8 cellular contexts compared by ENCODE assay signal in the genomic region with DNA sequence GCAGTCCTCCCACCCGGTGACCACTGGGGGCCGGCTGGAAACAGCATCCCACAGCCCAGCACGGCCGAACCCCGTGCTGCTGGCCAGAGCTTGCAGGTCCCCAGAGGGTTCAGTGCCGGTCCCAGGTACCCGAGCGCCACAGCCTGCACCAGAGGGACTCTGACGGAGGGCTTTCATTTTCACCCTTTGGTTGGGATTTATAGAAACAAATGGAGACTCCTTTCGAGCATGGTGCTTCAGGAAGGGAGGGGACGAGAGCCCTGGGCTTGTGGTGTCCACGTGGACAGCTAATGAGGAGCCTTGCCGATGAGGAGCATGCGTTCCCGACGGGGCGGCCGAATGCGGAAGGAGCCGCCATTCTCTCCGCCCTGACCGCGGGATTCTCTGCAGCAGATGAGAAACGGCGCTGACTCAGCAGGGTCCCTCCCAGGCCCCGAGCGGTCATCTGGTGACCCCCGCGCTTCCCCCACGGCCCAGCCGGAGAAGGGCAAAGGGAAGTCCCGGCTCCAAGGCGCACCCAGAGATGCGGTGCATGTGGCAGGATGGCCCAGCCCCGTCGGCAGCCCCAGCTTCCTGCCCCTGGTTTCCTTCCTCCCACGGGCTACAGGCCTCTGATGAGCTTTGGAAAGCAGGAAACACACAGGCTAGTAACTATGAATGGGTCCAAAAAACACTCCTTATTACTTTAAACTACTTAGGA. TPM values are rescaled to one million over a fixed set of nuclear protein-coding genes. Genes with fewer than 3 reads are reported as not detected.
DNase-seq lines count a peak whose midpoint lies in the region; ATAC-seq, FAIRE-seq and TF ChIP-seq lines count a peak whose summit lies in the region.

No MANE protein-coding gene starts in this region.

- TF ChIP-seq RAD21 in HepG2 (CRISPR knock-in tag; IDR thresholded peaks at IDR 0.05): no peak

- POLR2A ChIA-PET in HepG2 (lab: Yijun Ruan, JAX): no interaction called here

- no peaks in the 10 kb centered on the region for H3K9me3 Mint-ChIP-seq in T-helper 1 cell treated with Interleukin-12 subunit alpha and Interleukin-12 subunit beta and Interleukin-4 antibody, amounts not matched to agents 30 μg/mL and 1 μg/mL, for 36 hours

- H3K4me3 ChIP-seq in ascending aorta: peak overlapping the region in 1 of 2 donors; percentile 45
- H3K4me3 ChIP-seq in HepG2 (replicated peaks in 1 of 3; ENCODE audit: insufficient read depth in 1 of 3, low read depth in 2 of 3, low read length in 3 of 3): no peak overlapping the region

- ATAC-seq in HepG2: no peak
- ATAC-seq in HG02970 (IDR thresholded peaks at IDR 0.05; ENCODE audit: low FRiP score, unreplicated experiment): no peak
- no peak for ATAC-seq in HG03175 (IDR thresholded peaks at IDR 0.05; ENCODE audit: unreplicated experiment)

- TF ChIP-seq CTCF in ascending aorta (IDR thresholded peaks at IDR 0.05) (no peak), HepG2 (CRISPR knock-in tag; IDR thresholded peaks at IDR 0.05) (no peak)

- H3K27ac Mint-ChIP-seq in T-helper 1 cell treated with Interleukin-12 subunit alpha and Interleukin-12 subunit beta and Interleukin-4 antibody, amounts not matched to agents 30 μg/mL and 1 μg/mL, for 36 hours: peak overlapping the region; percentile 87

- no peak for FAIRE-seq in HepG2 (lab: Jason Lieb, UNC)

- intact Hi-C loops in ascending aorta (cut with DNase I) (no loop called here), HepG2 (cut with micrococcal nuclease; ENCODE audit: unreplicated experiment) (no loop called here)

- peaks cover 29% of the 10 kb centered on the region for H3K4me1 Mint-ChIP-seq in T-helper 1 cell treated with Interleukin-12 subunit alpha and Interleukin-12 subunit beta and Interleukin-4 antibody, amounts not matched to agents 30 μg/mL and 1 μg/mL, for 36 hours (ENCODE audit: low read depth)

- no peak for TF ChIP-seq POLR2A in HepG2 (IDR thresholded peaks at IDR 0.05; ENCODE audit: insufficient read depth in 1 of 2, low read depth in 2 of 2, low read length in 2 of 2)

- peak; percentile 67 for DNase-seq in GF-D8 (lab: John Stamatoyannopoulos, UW)
- peak; percentile 51 to 85 for DNase-seq in ascending aorta (ENCODE audit: low spot score in 2 of 2)
- DNase-seq in HepG2 (ENCODE audit: low spot score): no peak
- peak; percentile 21 for DNase-seq in stimulated activated CD8-positive, alpha-beta memory T cell treated with anti-CD3 and anti-CD28 coated beads, Interleukin-15, amount 100 ng/mL, for 1 hour (ENCODE audit: low read depth)
- no peak for DNase-seq in NCI-H1694 (lab: John Stamatoyannopoulos, UW)

- 94% methylated on average over 35 of the region's 37 CpGs for WGBS in HepG2 (ENCODE audit: low lambda C conversion rate)

- H3K9ac ChIP-seq in HepG2 (ENCODE audit: insufficient read depth, low read depth, low read length): no peak overlapping the region

- H3K4me2 ChIP-seq in HepG2 (ENCODE audit: low read depth, low read length): no peak overlapping the region

- no peaks in the 10 kb centered on the region for H3K27me3 Mint-ChIP-seq in T-helper 1 cell treated with Interleukin-12 subunit alpha and Interleukin-12 subunit beta and Interleukin-4 antibody, amounts not matched to agents 30 μg/mL and 1 μg/mL, for 36 hours (ENCODE audit: low read depth)

- H3K27ac ChIP-seq in ascending aorta (peak overlapping the region; percentile 64 to 67), HepG2 (ENCODE audit: extremely low read length, insufficient read depth, low read length) (no peak overlapping the region)

- no TSS peak for BruUV-seq in HepG2 (replicated peaks; lab: Mats Ljungman, UMichigan)

- H3K36me3 ChIP-seq in ascending aorta (peaks cover 29 to 47% of the 10 kb centered on the region in 2 donors), HepG2 (replicated peaks in 1 of 2; ENCODE audit: control insufficient read depth in 1 of 2, insufficient read depth in 2 of 2, low read length in 2 of 2) (peaks cover 16 to 66% of the 10 kb centered on the region in 2 experiments)

- peaks cover 21% of the 10 kb centered on the region for H3K36me3 Mint-ChIP-seq in T-helper 1 cell treated with Interleukin-12 subunit alpha and Interleukin-12 subunit beta and Interleukin-4 antibody, amounts not matched to agents 30 μg/mL and 1 μg/mL, for 36 hours (ENCODE audit: low read depth)

- TF ChIP-seq EP300 in HepG2 (IDR thresholded peaks at IDR 0.05; ENCODE audit: low read depth in 2 of 2, low read length in 2 of 2): no peak
- no peak for TF ChIP-seq EP300 in HepG2 (CRISPR knock-in tag; IDR thresholded peaks at IDR 0.05; ENCODE audit: borderline replicate concordance)

- CTCF ChIA-PET in HepG2 (lab: Yijun Ruan, JAX; ENCODE audit: low intra/inter-chr PET ratio, low total read pairs): no interaction called here

- H3K4me1 ChIP-seq in ascending aorta (peaks cover 0 to 6% of the 10 kb centered on the region in 2 donors), HepG2 (ENCODE audit: insufficient read depth, low read length) (no peaks in the 10 kb centered on the region)

- H3K27me3 ChIP-seq in ascending aorta (no peaks in the 10 kb centered on the region), HepG2 (ENCODE audit: control insufficient read depth in 1 of 2, insufficient read depth in 2 of 2, low read length in 2 of 2) (no peaks in the 10 kb centered on the region)

- H4K20me1 ChIP-seq in HepG2 (ENCODE audit: insufficient read depth, low read length): no peaks in the 10 kb centered on the region

- H2AFZ ChIP-seq in HepG2 (ENCODE audit: low read length): no peak overlapping the region

- H3K79me2 ChIP-seq in HepG2 (ENCODE audit: insufficient read depth, low read length): peaks cover 14% of the 10 kb centered on the region

- in situ Hi-C loops in HepG2 (cut with HindIII; ENCODE audit: extremely low pct_ligation_motif_present, low pct_unique_long_range_greater_than_20kb): no loop called here

- peak overlapping the region; percentile 84 for H3K4me3 Mint-ChIP-seq in T-helper 1 cell treated with Interleukin-12 subunit alpha and Interleukin-12 subunit beta and Interleukin-4 antibody, amounts not matched to agents 30 μg/mL and 1 μg/mL, for 36 hours

- no peaks in the 10 kb centered on the region for H3K9me3 ChIP-seq in ascending aorta
- H3K9me3 ChIP-seq in HepG2 (ENCODE audit: low read length): no peaks in the 10 kb centered on the region

RNA-seq across cellular contexts. Expression of a gene that starts 9.8 kb away (rescaled TPM):
- total RNA-seq in ascending aorta (261 TPM), HepG2 (2016; rRNA removed; fragmentation: Illumina TruSeq; extraction: Trizol) (23.0 and 55.8 TPM in 2 replicates)
- 18.5 and 23.3 TPM in 2 replicates for total RNA-seq in HepG2 (2016; cell fraction: cytosol; rRNA removed; fragmentation: Illumina TruSeq; extraction: Trizol; ENCODE audit: low read depth)
- 19.1 and 55.8 TPM in 2 replicates for total RNA-seq in HepG2 (2016; cell fraction: insoluble cytoplasmic fraction; rRNA removed; fragmentation: Illumina TruSeq; extraction: Trizol)
- 18.8 and 20.0 TPM in 2 replicates for total RNA-seq in HepG2 (2016; cell fraction: membrane; rRNA removed; fragmentation: Illumina TruSeq; extraction: Trizol)
- 52.6 and 64.0 TPM in 2 replicates for total RNA-seq in HepG2 (2016; cell fraction: nucleus; rRNA removed; fragmentation: Illumina TruSeq; extraction: Trizol)
- polyA plus RNA-seq in HepG2 (2011; rRNA removed): 23.4 and 33.6 TPM in 2 replicates
- polyA plus RNA-seq in HepG2 (2011; cell fraction: cytosol; rRNA removed): 20.1 and 34.6 TPM in 2 replicates
- polyA plus RNA-seq in HepG2 (2011; cell fraction: nucleus; rRNA removed): 63.4 and 88.4 TPM in 2 replicates
- 22.8 and 28.0 TPM in 2 replicates for polyA plus RNA-seq in HepG2 (2012)
- 5.7 and 7.1 TPM in 2 replicates for polyA plus RNA-seq in HepG2 (2016; cell fraction: cytosol; fragmentation: Illumina TruSeq; extraction: Trizol; ENCODE audit: low read depth)
- polyA plus RNA-seq in HepG2 (2016; cell fraction: insoluble cytoplasmic fraction; fragmentation: Illumina TruSeq; extraction: Trizol; ENCODE audit: low read depth): 19.7 and 23.4 TPM in 2 replicates
- 10.4 and 11.4 TPM in 2 replicates for polyA plus RNA-seq in HepG2 (2016; cell fraction: membrane; fragmentation: Illumina TruSeq; extraction: Trizol; ENCODE audit: low read depth)
- polyA plus RNA-seq in HepG2 (2016; cell fraction: nucleus; fragmentation: Illumina TruSeq; extraction: Trizol; ENCODE audit: insufficient read depth, low read depth): 123 and 129 TPM in 2 replicates
- 53.9 and 165 TPM in 2 replicates for polyA minus RNA-seq in HepG2 (2011; rRNA and poly(A)+ RNA removed; ENCODE audit: low replicate concordance)
- 62.7 and 77.3 TPM in 2 replicates for polyA minus RNA-seq in HepG2 (2011; cell fraction: cytosol; rRNA and poly(A)+ RNA removed)
- 25.7 and 27.8 TPM in 2 replicates for polyA minus RNA-seq in HepG2 (2011; cell fraction: nucleus; rRNA and poly(A)+ RNA removed)

RNA-seq across cellular contexts. Expression of a gene that starts 46.2 kb away (rescaled TPM):
- 6.5 TPM for total RNA-seq in ascending aorta
- 213 and 233 TPM in 2 replicates for total RNA-seq in HepG2 (2016; rRNA removed; fragmentation: Illumina TruSeq; extraction: Trizol)
- total RNA-seq in HepG2 (2016; cell fraction: cytosol; rRNA removed; fragmentation: Illumina TruSeq; extraction: Trizol; ENCODE audit: low read depth): 565 and 636 TPM in 2 replicates
- total RNA-seq in HepG2 (2016; cell fraction: insoluble cytoplasmic fraction; rRNA removed; fragmentation: Illumina TruSeq; extraction: Trizol): 209 and 214 TPM in 2 replicates
- total RNA-seq in HepG2 (2016; cell fraction: membrane; rRNA removed; fragmentation: Illumina TruSeq; extraction: Trizol): 441 and 487 TPM in 2 replicates
- total RNA-seq in HepG2 (2016; cell fraction: nucleus; rRNA removed; fragmentation: Illumina TruSeq; extraction: Trizol): 99.9 and 114 TPM in 2 replicates
- polyA plus RNA-seq in HepG2 (2011; rRNA removed): 62.4 and 75.6 TPM in 2 replicates
- 52.0 and 67.0 TPM in 2 replicates for polyA plus RNA-seq in HepG2 (2011; cell fraction: cytosol; rRNA removed)
- 67.0 and 99.7 TPM in 2 replicates for polyA plus RNA-seq in HepG2 (2011; cell fraction: nucleus; rRNA removed)
- 74.7 and 106 TPM in 2 replicates for polyA plus RNA-seq in HepG2 (2012)
- polyA plus RNA-seq in HepG2 (2016; cell fraction: cytosol; fragmentation: Illumina TruSeq; extraction: Trizol; ENCODE audit: low read depth): 562 and 639 TPM in 2 replicates
- 170 and 188 TPM in 2 replicates for polyA plus RNA-seq in HepG2 (2016; cell fraction: insoluble cytoplasmic fraction; fragmentation: Illumina TruSeq; extraction: Trizol; ENCODE audit: low read depth)
- polyA plus RNA-seq in HepG2 (2016; cell fraction: membrane; fragmentation: Illumina TruSeq; extraction: Trizol; ENCODE audit: low read depth): 357 and 397 TPM in 2 replicates
- 180 and 208 TPM in 2 replicates for polyA plus RNA-seq in HepG2 (2016; cell fraction: nucleus; fragmentation: Illumina TruSeq; extraction: Trizol; ENCODE audit: insufficient read depth, low read depth)
- polyA minus RNA-seq in HepG2 (2011; rRNA and poly(A)+ RNA removed; ENCODE audit: low replicate concordance): 13.6 and 21.7 TPM in 2 replicates
- 4.9 and 8.2 TPM in 2 replicates for polyA minus RNA-seq in HepG2 (2011; cell fraction: cytosol; rRNA and poly(A)+ RNA removed)
- polyA minus RNA-seq in HepG2 (2011; cell fraction: nucleus; rRNA and poly(A)+ RNA removed): 26.2 and 31.2 TPM in 2 replicates

RNA-seq across cellular contexts. Expression of a gene that starts 46.5 kb away (rescaled TPM):
- total RNA-seq in ascending aorta: 117 TPM
- total RNA-seq in HepG2 (2016; rRNA removed; fragmentation: Illumina TruSeq; extraction: Trizol): 8.5 and 18.8 TPM in 2 replicates
- total RNA-seq in HepG2 (2016; cell fraction: cytosol; rRNA removed; fragmentation: Illumina TruSeq; extraction: Trizol; ENCODE audit: low read depth): 5.0 and 7.5 TPM in 2 replicates
- total RNA-seq in HepG2 (2016; cell fraction: insoluble cytoplasmic fraction; rRNA removed; fragmentation: Illumina TruSeq; extraction: Trizol): 7.1 and 20.3 TPM in 2 replicates
- total RNA-seq in HepG2 (2016; cell fraction: membrane; rRNA removed; fragmentation: Illumina TruSeq; extraction: Trizol): 7.0 and 8.1 TPM in 2 replicates
- total RNA-seq in HepG2 (2016; cell fraction: nucleus; rRNA removed; fragmentation: Illumina TruSeq; extraction: Trizol): 24.5 and 27.8 TPM in 2 replicates
- 16.1 and 19.7 TPM in 2 replicates for polyA plus RNA-seq in HepG2 (2011; rRNA removed)
- polyA plus RNA-seq in HepG2 (2011; cell fraction: cytosol; rRNA removed): 4.0 and 8.2 TPM in 2 replicates
- polyA plus RNA-seq in HepG2 (2011; cell fraction: nucleus; rRNA removed): 328 and 418 TPM in 2 replicates
- polyA plus RNA-seq in HepG2 (2012): 9.5 and 16.4 TPM in 2 replicates
- polyA plus RNA-seq in HepG2 (2016; cell fraction: cytosol; fragmentation: Illumina TruSeq; extraction: Trizol; ENCODE audit: low read depth): 2.4 and 2.5 TPM in 2 replicates
- 6.3 and 9.9 TPM in 2 replicates for polyA plus RNA-seq in HepG2 (2016; cell fraction: insoluble cytoplasmic fraction; fragmentation: Illumina TruSeq; extraction: Trizol; ENCODE audit: low read depth)
- 4.3 and 6.0 TPM in 2 replicates for polyA plus RNA-seq in HepG2 (2016; cell fraction: membrane; fragmentation: Illumina TruSeq; extraction: Trizol; ENCODE audit: low read depth)
- 90.2 and 98.6 TPM in 2 replicates for polyA plus RNA-seq in HepG2 (2016; cell fraction: nucleus; fragmentation: Illumina TruSeq; extraction: Trizol; ENCODE audit: insufficient read depth, low read depth)
- polyA minus RNA-seq in HepG2 (2011; rRNA and poly(A)+ RNA removed; ENCODE audit: low replicate concordance): 14.1 and 21.0 TPM in 2 replicates
- polyA minus RNA-seq in HepG2 (2011; cell fraction: cytosol; rRNA and poly(A)+ RNA removed): 3.4 and 3.7 TPM in 2 replicates
- 39.0 and 47.9 TPM in 2 replicates for polyA minus RNA-seq in HepG2 (2011; cell fraction: nucleus; rRNA and poly(A)+ RNA removed)

Comparison
In these comparisons a context has a peak if more than half of its experiments do, and no peak if none do; other contexts are left out.
1. DNase-seq: peak in GF-D8 (single experiment), ascending aorta (2 of 2) and stimulated activated CD8-positive, alpha-beta memory T cell treated with anti-CD3 and anti-CD28 coated beads, Interleukin-15, amount 100 ng/mL, for 1 hour (single experiment); none in HepG2 (single experiment) and NCI-H1694 (single experiment).
2. RNA of a gene that starts 46.2 kb away (total RNA-seq): 99.9 to 636 TPM in HepG2; 6.5 TPM in ascending aorta (single experiment); every median in the first group is over 10 times any median in the second.